ENCODE assay signal across 8 cellular contexts in the genomic region with DNA sequence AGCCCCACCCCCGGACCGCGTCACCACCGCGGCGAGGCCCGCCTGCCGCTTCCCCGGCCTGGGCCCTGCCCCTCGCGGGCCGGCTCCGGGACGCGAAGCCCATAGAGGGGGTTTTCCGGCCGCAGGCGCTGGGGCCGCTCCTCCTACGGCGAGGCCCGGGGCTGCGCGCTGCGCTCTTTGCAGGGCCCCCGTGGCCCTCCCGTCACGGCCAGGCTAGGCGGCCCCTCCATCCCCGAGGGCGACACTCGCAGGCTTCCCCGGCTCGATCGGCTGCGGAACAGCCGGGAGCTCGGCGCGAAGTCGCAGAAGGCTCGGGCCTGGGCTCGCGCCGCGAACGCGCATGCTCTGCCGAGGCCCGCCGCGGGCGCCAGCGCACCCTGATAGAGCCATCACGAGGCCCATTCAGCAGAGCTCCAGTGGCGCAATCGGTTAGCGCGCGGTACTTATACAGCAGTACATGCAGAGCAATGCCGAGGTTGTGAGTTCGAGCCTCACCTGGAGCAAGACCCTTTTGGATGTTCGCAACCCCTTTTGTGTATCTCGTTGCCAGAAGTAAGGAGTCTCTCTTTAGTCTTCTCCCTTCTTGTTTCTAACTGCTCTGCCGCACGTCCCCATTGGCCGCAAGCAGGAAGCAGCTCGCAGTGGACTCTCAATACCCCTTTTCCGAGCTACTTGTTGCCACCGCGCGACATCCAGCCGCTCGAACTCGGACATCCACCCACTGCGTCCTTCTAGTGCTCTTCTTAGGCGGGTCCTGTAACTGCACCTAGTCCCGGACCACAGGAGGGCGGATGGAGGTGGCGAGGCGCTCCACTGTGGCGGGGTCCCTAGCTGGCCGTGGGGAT. TPM values are rescaled to one million over a fixed set of nuclear protein-coding genes. Genes with fewer than 3 reads are reported as not detected.
A peak's percentile ranks its signal among the peaks of the same experiment; 100 is the strongest.
DNase-seq lines count a peak whose midpoint lies in the region; ATAC-seq and TF ChIP-seq lines count a peak whose summit lies in the region.

No MANE protein-coding gene starts in this region.

- no peak for TF ChIP-seq CTCF in BE2C (IDR thresholded peaks at IDR 0.05; ENCODE audit: low read depth, low read length)

- ATAC-seq in HG03442 (IDR thresholded peaks at IDR 0.05; ENCODE audit: unreplicated experiment) (peak; percentile 73), left lobe of liver (peak; percentile 85)

- DNase-seq in BE2C = peak; percentile 92
- DNase-seq in GM19238 (ENCODE audit: insufficient read length, low spot score) = peak; percentile 86
- DNase-seq in NCI-H510A treated with DMSO at 0.1 percent for 48 hours (lab: John Stamatoyannopoulos, UW) = peak; percentile 89
- DNase-seq in activated CD4-positive, alpha-beta T cell treated with anti-CD3 and anti-CD28 coated beads for 4 hours = peak; percentile 90 to 94
- peak; percentile 98 for DNase-seq in left lobe of liver (ENCODE audit: low spot score)
- peak; percentile 95 to 96 for DNase-seq in stimulated activated CD4-positive, alpha-beta T cell treated with anti-CD3 and anti-CD28 coated beads, Interleukin-2, amount 100 ng/mL, for 24 hours

- H3K4me3 ChIP-seq in BE2C (ENCODE audit: low read depth, low read length) = peak overlapping the region; percentile 75

- peak overlapping the region; percentile 99 for H3K27ac ChIP-seq in cingulate gyrus (ENCODE audit: low read depth, low read length)

- H3K36me3 ChIP-seq in BE2C = no peaks in the 10 kb centered on the region

- peaks cover 3% of the 10 kb centered on the region; the same call in 1 of the 2 replicates for H3K4me1 ChIP-seq in BE2C

- no peaks in the 10 kb centered on the region for H3K27me3 ChIP-seq in BE2C

- no peaks in the 10 kb centered on the region for H3K9me3 ChIP-seq in BE2C

RNA-seq across cellular contexts. Expression of a gene that starts 18.0 kb away (rescaled TPM):
- not detected for polyA plus RNA-seq in BE2C (2012; ENCODE audit: insufficient read depth, insufficient read length, low read depth)
- total RNA-seq in left lobe of liver = 188 TPM

RNA-seq across cellular contexts. Expression of a gene that starts 46.4 kb away (rescaled TPM):
- not detected for polyA plus RNA-seq in BE2C (2012; ENCODE audit: insufficient read depth, insufficient read length, low read depth)
- 29.7 TPM for total RNA-seq in left lobe of liver

Comparison
In these comparisons a context has a peak if more than half of its experiments do, and no peak if none do; other contexts are left out.
1. Peak in every context shown above with its lines: DNase-seq, ATAC-seq, H3K4me3 ChIP-seq and H3K27ac ChIP-seq.